Comparison of ENCODE assay signal across 29 cellular contexts in the genomic region with DNA sequence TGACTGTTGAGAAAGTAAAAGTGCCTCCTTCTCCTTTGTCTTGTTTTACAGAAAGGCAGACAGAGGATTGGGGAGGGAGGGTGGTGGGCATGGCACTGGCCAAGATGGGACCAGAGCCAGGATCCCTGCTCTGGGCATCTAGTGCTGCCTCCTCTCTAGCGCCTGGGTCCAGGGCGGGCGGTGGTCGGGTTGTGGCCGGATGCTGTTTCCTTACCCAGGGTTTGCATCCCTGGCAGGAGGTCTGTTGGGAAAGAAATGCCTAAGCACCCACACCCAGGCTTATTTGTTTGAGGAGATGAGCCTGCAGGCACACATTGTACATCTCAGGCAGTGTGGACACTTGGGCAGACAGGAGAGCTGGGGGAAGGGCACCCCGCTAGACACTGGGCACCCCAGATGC.
"Had no signal": no experiment of that assay in that cellular context is flagged by ENCODE, and none has a peak within 500 bp of the region (broad histone marks: within the 10 kb centered on the region; RNA-seq: fewer than 3 reads in every experiment).

No MANE protein-coding gene starts in this region.

- H3K4me3 Mint-ChIP-seq: activated CD4-positive, alpha-beta T cell treated with anti-CD3 and anti-CD28 coated beads, Interleukin-2, amount 10 ng/mL, durations not matched to agents 24 days and 14 days; activated CD8-positive, alpha-beta T cell treated with anti-CD3 and anti-CD28 coated beads, Interleukin-2, amount 10 ng/mL, durations not matched to agents 7 days and 5 days; activated naive CD4-positive, alpha-beta T cell treated with anti-CD3 and anti-CD28 coated beads for 36 hours; activated T-cell treated with anti-CD3 and anti-CD28 coated beads, Interleukin-2, amount 50 U/mL, for 24 hours had no signal

- H3K36me3 Mint-ChIP-seq: activated naive CD4-positive, alpha-beta T cell treated with anti-CD3 and anti-CD28 coated beads, Interleukin-2, amount 50 U/mL, for 72 hours had no signal

- H3K27ac ChIP-seq: adrenal gland, body of pancreas, breast epithelium, PC-9, RWPE1, WERI-Rb-1 had no signal

- ATAC-seq: activated CD8-positive, alpha-beta T cell treated with anti-CD3 and anti-CD28 coated beads, Interleukin-2, amount 10 ng/mL, durations not matched to agents 7 days and 5 days; activated naive CD4-positive, alpha-beta T cell treated with anti-CD3 and anti-CD28 coated beads, Interleukin-2, amount 50 U/mL, for 72 hours; body of pancreas; Right ventricle myocardium inferior; SK-N-SH treated with all-trans-retinoic acid at 6 μM for 48 hours had no signal

- H3K4me1 Mint-ChIP-seq: activated CD4-positive, alpha-beta T cell treated with anti-CD3 and anti-CD28 coated beads, Interleukin-2, amount 10 ng/mL, durations not matched to agents 24 days and 14 days had no signal

- H3K27ac Mint-ChIP-seq: activated CD4-positive, alpha-beta T cell treated with anti-CD3 and anti-CD28 coated beads, Interleukin-2, amount 10 ng/mL, durations not matched to agents 24 days and 14 days; activated CD8-positive, alpha-beta T cell treated with anti-CD3 and anti-CD28 coated beads, Interleukin-2, amount 10 ng/mL, durations not matched to agents 7 days and 5 days; activated naive CD4-positive, alpha-beta T cell treated with anti-CD3 and anti-CD28 coated beads for 36 hours; activated naive CD4-positive, alpha-beta T cell treated with anti-CD3 and anti-CD28 coated beads, Interleukin-2, amount 50 U/mL, for 72 hours; activated T-cell treated with anti-CD3 and anti-CD28 coated beads, Interleukin-2, amount 50 U/mL, for 24 hours had no signal

- H3K9me3 Mint-ChIP-seq: activated CD4-positive, alpha-beta T cell treated with anti-CD3 and anti-CD28 coated beads, Interleukin-2, amount 10 ng/mL, durations not matched to agents 24 days and 14 days; activated naive CD4-positive, alpha-beta T cell treated with anti-CD3 and anti-CD28 coated beads for 36 hours; activated naive CD4-positive, alpha-beta T cell treated with anti-CD3 and anti-CD28 coated beads, Interleukin-2, amount 50 U/mL, for 72 hours; activated T-cell treated with anti-CD3 and anti-CD28 coated beads, Interleukin-2, amount 50 U/mL, for 24 hours had no signal

- H3K27me3 ChIP-seq: adrenal gland, body of pancreas, breast epithelium had no signal

- H3K9me3 ChIP-seq: adrenal gland, body of pancreas, breast epithelium had no signal

- H3K4me1 ChIP-seq: adrenal gland, body of pancreas, breast epithelium had no signal

- DNase-seq: activated CD4-positive, alpha-beta T cell treated with anti-CD3 and anti-CD28 coated beads for 1 hour; activated CD4-positive, alpha-beta T cell treated with anti-CD3 and anti-CD28 coated beads, Interleukin-2, amount 10 ng/mL, durations not matched to agents 24 days and 14 days; activated CD4-positive, alpha-beta T cell treated with anti-CD3 and anti-CD28 coated beads, Interleukin-2, amount 50 U/mL, for 48 hours; activated CD4-positive, CD25-positive, alpha-beta regulatory T cell; activated CD8-positive, alpha-beta T cell treated with anti-CD3 and anti-CD28 coated beads, Interleukin-2, amount 10 ng/mL, durations not matched to agents 7 days and 5 days; activated gamma-delta T cell treated with Interleukin-2 at 50 U/mL for 16 hours; activated naive CD4-positive, alpha-beta T cell treated with anti-CD3 and anti-CD28 coated beads for 36 hours; activated T-cell treated with anti-CD3 and anti-CD28 coated beads, Interleukin-2, amount 50 U/mL, for 24 hours; adrenal gland; body of pancreas; MM.1S; NCI-H1092; NCI-H1436 treated with DMSO at 0.1 percent for 48 hours; NCI-H1694 treated with DMSO at 0.1 percent for 48 hours; NCI-H2029; NCI-H345; NCI-H524 treated with DMSO at 0.1 percent for 48 hours; PC-9; SIG-M5; SW 1271; T-helper 1 cell; T-helper 2 cell; T-helper 9 cell; WERI-Rb-1 had no signal

- H3K36me3 ChIP-seq: adrenal gland, breast epithelium, WERI-Rb-1 had no signal

- H3K4me3 ChIP-seq: adrenal gland, body of pancreas, breast epithelium, PC-9 had no signal

- H3K27me3 Mint-ChIP-seq: activated CD4-positive, alpha-beta T cell treated with anti-CD3 and anti-CD28 coated beads, Interleukin-2, amount 10 ng/mL, durations not matched to agents 24 days and 14 days; activated T-cell treated with anti-CD3 and anti-CD28 coated beads, Interleukin-2, amount 50 U/mL, for 24 hours had no signal
